Comparison of ENCODE assay signal across 19 cellular contexts in the genomic region with DNA sequence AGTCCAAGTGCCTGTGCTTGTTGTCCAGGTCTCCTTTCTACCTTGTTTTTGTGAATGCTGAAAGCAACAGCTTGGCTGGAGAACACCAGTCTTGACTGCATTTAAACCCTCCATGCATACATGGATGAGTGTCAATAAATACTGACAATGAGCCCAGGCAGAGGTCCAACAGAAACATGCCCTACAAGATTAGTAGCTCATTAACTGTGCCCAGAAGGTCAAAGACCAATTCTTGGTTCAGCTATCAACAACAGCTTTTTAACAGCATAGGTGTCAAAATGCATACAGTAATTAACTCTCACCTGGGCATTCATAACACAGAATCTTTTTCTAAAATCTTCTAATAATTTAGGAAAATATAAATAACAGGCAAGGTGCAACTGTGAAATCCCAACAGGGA.
DNase-seq lines count a peak whose midpoint lies in the region; ATAC-seq and TF ChIP-seq lines count a peak whose summit lies in the region.
"Had no signal": no experiment of that assay in that cellular context is flagged by ENCODE, and none has a peak within 500 bp of the region (broad histone marks: within the 10 kb centered on the region; RNA-seq: fewer than 3 reads in every experiment).

No MANE protein-coding gene starts in this region.

- H3K27me3 ChIP-seq in right atrium auricular region (no peaks in the 10 kb centered on the region), heart right ventricle (no peaks in the 10 kb centered on the region)
- H3K27me3 ChIP-seq: breast epithelium had no signal

- H3K36me3 ChIP-seq in right atrium auricular region, result peaks cover 43% of the 10 kb centered on the region
- H3K36me3 ChIP-seq in heart right ventricle, result peaks cover 0 to 100% (median 22%) of the 10 kb centered on the region in 9 donors
- H3K36me3 ChIP-seq: breast epithelium had no signal

- ATAC-seq in Right ventricle myocardium inferior, result peak; percentile 72
- ATAC-seq in heart right ventricle, result peak in 7 of 8 donors; percentile 23 to 67 (median 55)
- no peak for ATAC-seq in GM21381 (IDR thresholded peaks at IDR 0.05; ENCODE audit: unreplicated experiment)
- ATAC-seq in HG02884 (IDR thresholded peaks at IDR 0.05; ENCODE audit: unreplicated experiment), result no peak
- ATAC-seq: activated naive CD8-positive, alpha-beta T cell treated with anti-CD3 and anti-CD28 coated beads, Interleukin-2, amount 50 U/mL, for 24 hours; naive thymus-derived CD8-positive, alpha-beta T cell; sciatic nerve had no signal

- H3K27ac ChIP-seq in right atrium auricular region, result peak overlapping the region in 1 of 2 donors; percentile 10
- H3K27ac ChIP-seq in heart right ventricle, result peak overlapping the region in 7 of 10 donors; percentile 18 to 60 (median 51)
- H3K27ac ChIP-seq: breast epithelium had no signal

- H3K4me3 ChIP-seq in right atrium auricular region, result no peak overlapping the region
- no peak overlapping the region for H3K4me3 ChIP-seq in heart right ventricle
- H3K4me3 ChIP-seq: breast epithelium, HAP-1 had no signal

- intact Hi-C loops in Right ventricle myocardium inferior (cut with DNase I), result no loop called here
- intact Hi-C loops in heart right ventricle (cut with DNase I), result loop anchor here in 6 of 10 donors (5.0 to 10.0 kb wide), 6 partner anchors 61 to 302 kb away; partner anchors contain the start of genes ABCC11 (in 1 of the 6) and LONP2 (in 1 of the 6)

- no peaks in the 10 kb centered on the region for H3K9me3 ChIP-seq in right atrium auricular region
- H3K9me3 ChIP-seq in heart right ventricle, result no peaks in the 10 kb centered on the region
- H3K9me3 ChIP-seq: breast epithelium, HAP-1, SK-N-SH had no signal

- peaks cover 3 to 12% of the 10 kb centered on the region in 2 donors for H3K4me1 ChIP-seq in right atrium auricular region
- peaks cover 4 to 33% (median 20%) of the 10 kb centered on the region in 9 donors for H3K4me1 ChIP-seq in heart right ventricle
- H3K4me1 ChIP-seq: breast epithelium, HAP-1 had no signal

- TF ChIP-seq CTCF in right atrium auricular region (IDR thresholded peaks at IDR 0.05), result no peak
- TF ChIP-seq CTCF in heart right ventricle (IDR thresholded peaks at IDR 0.05), result no peak

- DNase-seq in Right ventricle myocardium inferior (ENCODE audit: missing footprints) (no peak), right atrium auricular region (ENCODE audit: low spot score) (no peak), NCI-H146 (lab: John Stamatoyannopoulos, UW) (peak; percentile 56), heart right ventricle (no peak), renal cortical epithelial cell (ENCODE audit: low read depth) (peak; percentile 72), activated T-cell treated with anti-CD3 and anti-CD28 coated beads for 4 hours (no peak)
- DNase-seq: activated effector memory CD4-positive, alpha-beta T cell treated with Interleukin-2 at 50 U/mL for 16 hours; activated naive CD8-positive, alpha-beta T cell treated with anti-CD3 and anti-CD28 coated beads, Interleukin-2, amount 50 U/mL, for 24 hours; C1 segment of cervical spinal cord; mesenchymal stem cell; naive thymus-derived CD8-positive, alpha-beta T cell; NCI-H1436 treated with DMSO at 0.1 percent for 48 hours; SK-N-SH; stimulated activated naive CD4-positive, alpha-beta T cell had no signal

Comparison
In these comparisons a context has a peak if more than half of its experiments do, and no peak if none do; other contexts are left out.
1. ATAC-seq: peak in Right ventricle myocardium inferior (single experiment) and heart right ventricle (7 of 8); none in GM21381 (single experiment) and HG02884 (single experiment).
2. DNase-seq: peak in NCI-H146 (single experiment) and renal cortical epithelial cell (single experiment); none in Right ventricle myocardium inferior (single experiment), right atrium auricular region (single experiment), heart right ventricle (0 of 2) and activated T-cell treated with anti-CD3 and anti-CD28 coated beads for 4 hours (single experiment).